20 cellular contexts compared by ENCODE assay signal in genomic region chr6:42796171-42796570, GRCh38.
"Had no signal": no experiment of that assay in that cellular context is flagged by ENCODE, and none has a peak within 500 bp of the region (broad histone marks: within the 10 kb centered on the region; RNA-seq: fewer than 3 reads in every experiment).

No MANE protein-coding gene starts in this region.

- ATAC-seq: activated CD8-positive, alpha-beta T cell treated with anti-CD3 and anti-CD28 coated beads, Interleukin-2, amount 10 ng/mL, durations not matched to agents 7 days and 5 days; gastrocnemius medialis; stimulated activated naive CD8-positive, alpha-beta T cell treated with anti-CD3 and anti-CD28 coated beads, Interleukin-15, Interleukin-2, amounts not matched to agents 100 U/mL and 50 U/mL, for 24 hours had no signal

- H3K27ac ChIP-seq: dorsolateral prefrontal cortex, esophagus squamous epithelium, neural progenitor cell, prostate gland, spleen, upper lobe of left lung had no signal

- H3K27ac Mint-ChIP-seq: activated CD8-positive, alpha-beta T cell treated with anti-CD3 and anti-CD28 coated beads, Interleukin-2, amount 10 ng/mL, durations not matched to agents 7 days and 5 days; activated naive CD8-positive, alpha-beta T cell treated with anti-CD3 and anti-CD28 coated beads for 36 hours; activated T-helper 1 cell treated with anti-CD3 and anti-CD28 coated beads, Interleukin-12 subunit alpha, Interleukin-12 subunit beta, Interleukin-2, Interleukin-4 antibody, amounts not matched to agents 30 ng/mL and 10 ng/mL and 1 ng/mL, durations not matched to agents 14 hours and 24 hours and 36 hours; neural progenitor cell had no signal

- H3K4me1 Mint-ChIP-seq: neural progenitor cell had no signal

- DNase-seq: activated CD4-positive, alpha-beta T cell treated with anti-CD3 and anti-CD28 coated beads for 1 hour; activated CD4-positive, alpha-beta T cell treated with anti-CD3 and anti-CD28 coated beads, Interleukin-2, amount 50 U/mL, for 1 hour; activated CD8-positive, alpha-beta T cell treated with anti-CD3 and anti-CD28 coated beads, Interleukin-2, amount 10 ng/mL, durations not matched to agents 7 days and 5 days; activated naive CD8-positive, alpha-beta T cell treated with anti-CD3 and anti-CD28 coated beads for 36 hours; central memory CD4-positive, alpha-beta T cell; dorsolateral prefrontal cortex; esophagus squamous epithelium; gastrocnemius medialis; hypothalamus; mesendoderm; naive B cell; spleen; stimulated activated CD4-positive, alpha-beta T cell treated with anti-CD3 and anti-CD28 coated beads, Interleukin-4, amount 100 ng/mL, for 1 hour; stimulated activated naive CD8-positive, alpha-beta T cell treated with anti-CD3 and anti-CD28 coated beads, Interleukin-15, Interleukin-2, amounts not matched to agents 100 U/mL and 50 U/mL, for 24 hours; T-helper 1 cell; T-helper 9 cell; upper lobe of left lung had no signal

- H3K36me3 ChIP-seq: esophagus squamous epithelium, gastrocnemius medialis, neural progenitor cell, prostate gland, upper lobe of left lung had no signal

- H3K27me3 Mint-ChIP-seq: activated naive CD8-positive, alpha-beta T cell treated with anti-CD3 and anti-CD28 coated beads for 36 hours; naive B cell had no signal

- H3K4me3 Mint-ChIP-seq: activated CD8-positive, alpha-beta T cell treated with anti-CD3 and anti-CD28 coated beads, Interleukin-2, amount 10 ng/mL, durations not matched to agents 7 days and 5 days; activated naive CD8-positive, alpha-beta T cell treated with anti-CD3 and anti-CD28 coated beads for 36 hours; activated T-helper 1 cell treated with anti-CD3 and anti-CD28 coated beads, Interleukin-12 subunit alpha, Interleukin-12 subunit beta, Interleukin-2, Interleukin-4 antibody, amounts not matched to agents 30 ng/mL and 10 ng/mL and 1 ng/mL, durations not matched to agents 14 hours and 24 hours and 36 hours; neural progenitor cell had no signal

- H3K9me3 ChIP-seq: esophagus squamous epithelium, gastrocnemius medialis, prostate gland, spleen, upper lobe of left lung had no signal

- H3K4me1 ChIP-seq: neural progenitor cell, prostate gland had no signal

- H3K4me3 ChIP-seq: dorsolateral prefrontal cortex, esophagus squamous epithelium, gastrocnemius medialis, neural progenitor cell, prostate gland, spleen, upper lobe of left lung had no signal

- H3K27me3 ChIP-seq: dorsolateral prefrontal cortex, esophagus squamous epithelium, gastrocnemius medialis, neural progenitor cell, spleen, upper lobe of left lung had no signal

- H3K36me3 Mint-ChIP-seq: naive B cell, neural progenitor cell had no signal

- H3K9me3 Mint-ChIP-seq: activated naive CD8-positive, alpha-beta T cell treated with anti-CD3 and anti-CD28 coated beads for 36 hours; activated T-helper 1 cell treated with anti-CD3 and anti-CD28 coated beads, Interleukin-12 subunit alpha, Interleukin-12 subunit beta, Interleukin-2, Interleukin-4 antibody, amounts not matched to agents 30 ng/mL and 10 ng/mL and 1 ng/mL, durations not matched to agents 14 hours and 24 hours and 36 hours; naive B cell; neural progenitor cell had no signal
